Comparison of ENCODE assay signal across 1 cellular context in genomic region chr16:88784074-88784855, GRCh38.
TF ChIP-seq lines count a peak whose summit lies in the region.

No MANE protein-coding gene starts in this region.

TF ChIP-seq in HepG2, 621 proteins besides CTCF, POLR2A, EP300 and RAD21 (continued from another document and continues in another):
- no peak for TF ChIP-seq KIAA2018 (CRISPR knock-in tag; IDR thresholded peaks at IDR 0.05; ENCODE audit: borderline replicate concordance)
- no peak for TF ChIP-seq ZNF883 (CRISPR knock-in tag; IDR thresholded peaks at IDR 0.05; ENCODE audit: not compliant biosample characterization)
- peak; percentile 81; the same call in 1 of the 2 replicates for TF ChIP-seq IRX3 (CRISPR knock-in tag; IDR thresholded peaks at IDR 0.05; ENCODE audit: borderline replicate concordance, low read depth)
- 0 out of 2 replicates have a peak, but pooled peaks have one; percentile 34 for TF ChIP-seq ZNF607 (CRISPR knock-in tag; IDR thresholded peaks at IDR 0.05; ENCODE audit: borderline replicate concordance)
- no peak for TF ChIP-seq SRSF9 (IDR thresholded peaks at IDR 0.05; ENCODE audit: borderline replicate concordance, insufficient read depth, low read depth, low read length, poor library complexity, severe bottlenecking)
- TF ChIP-seq ZNF232 (CRISPR knock-in tag; IDR thresholded peaks at IDR 0.05; ENCODE audit: borderline replicate concordance) = no peak
- 0 out of 2 replicates have a peak, but pooled peaks have one; percentile 16 for TF ChIP-seq ZNF646 (CRISPR knock-in tag; IDR thresholded peaks at IDR 0.05)
- TF ChIP-seq SNRNP70 (IDR thresholded peaks at IDR 0.05; ENCODE audit: low read depth, low read length) = no peak
- TF ChIP-seq ZNF503 (CRISPR knock-in tag; IDR thresholded peaks at IDR 0.05) = no peak
- peak; percentile 47; the same call in 1 of the 2 replicates for TF ChIP-seq SAP130 (CRISPR knock-in tag; IDR thresholded peaks at IDR 0.05; ENCODE audit: low read depth)
- 0 out of 2 replicates have a peak, but pooled peaks have one; percentile 8 for TF ChIP-seq JUND (CRISPR knock-in tag; IDR thresholded peaks at IDR 0.05)
- peak; percentile 10; the same call in 1 of the 2 replicates for TF ChIP-seq TAF1 (CRISPR knock-in tag; IDR thresholded peaks at IDR 0.05)
- peak; percentile 48; the same call in 1 of the 2 replicates for TF ChIP-seq MXD1 (CRISPR knock-in tag; IDR thresholded peaks at IDR 0.05)
- no peak; the same call in 1 of the 2 replicates for TF ChIP-seq ZNF431 (CRISPR knock-in tag; IDR thresholded peaks at IDR 0.05; ENCODE audit: borderline replicate concordance, low read depth)
- no peak for TF ChIP-seq TOE1 (CRISPR knock-in tag; IDR thresholded peaks at IDR 0.05)
- TF ChIP-seq ZBTB49 (CRISPR knock-in tag; IDR thresholded peaks at IDR 0.05; ENCODE audit: borderline replicate concordance) = no peak
- TF ChIP-seq TGIF2 (CRISPR knock-in tag; IDR thresholded peaks at IDR 0.05) = no peak
- peak; percentile 65; the same call in 1 of the 2 replicates for TF ChIP-seq THAP9 (CRISPR knock-in tag; IDR thresholded peaks at IDR 0.05; ENCODE audit: borderline replicate concordance)
- no peak for TF ChIP-seq BCLAF1 (IDR thresholded peaks at IDR 0.05)
- TF ChIP-seq BCL3 (CRISPR knock-in tag; IDR thresholded peaks at IDR 0.05) = no peak; the same call in 1 of the 2 replicates
- TF ChIP-seq HOXA9 (CRISPR knock-in tag; IDR thresholded peaks at IDR 0.05; ENCODE audit: borderline replicate concordance) = no peak
- no peak for TF ChIP-seq ZMYM3 (CRISPR knock-in tag; IDR thresholded peaks at IDR 0.05)
